Comparison of ENCODE assay signal across 18 cellular contexts in the genomic region with DNA sequence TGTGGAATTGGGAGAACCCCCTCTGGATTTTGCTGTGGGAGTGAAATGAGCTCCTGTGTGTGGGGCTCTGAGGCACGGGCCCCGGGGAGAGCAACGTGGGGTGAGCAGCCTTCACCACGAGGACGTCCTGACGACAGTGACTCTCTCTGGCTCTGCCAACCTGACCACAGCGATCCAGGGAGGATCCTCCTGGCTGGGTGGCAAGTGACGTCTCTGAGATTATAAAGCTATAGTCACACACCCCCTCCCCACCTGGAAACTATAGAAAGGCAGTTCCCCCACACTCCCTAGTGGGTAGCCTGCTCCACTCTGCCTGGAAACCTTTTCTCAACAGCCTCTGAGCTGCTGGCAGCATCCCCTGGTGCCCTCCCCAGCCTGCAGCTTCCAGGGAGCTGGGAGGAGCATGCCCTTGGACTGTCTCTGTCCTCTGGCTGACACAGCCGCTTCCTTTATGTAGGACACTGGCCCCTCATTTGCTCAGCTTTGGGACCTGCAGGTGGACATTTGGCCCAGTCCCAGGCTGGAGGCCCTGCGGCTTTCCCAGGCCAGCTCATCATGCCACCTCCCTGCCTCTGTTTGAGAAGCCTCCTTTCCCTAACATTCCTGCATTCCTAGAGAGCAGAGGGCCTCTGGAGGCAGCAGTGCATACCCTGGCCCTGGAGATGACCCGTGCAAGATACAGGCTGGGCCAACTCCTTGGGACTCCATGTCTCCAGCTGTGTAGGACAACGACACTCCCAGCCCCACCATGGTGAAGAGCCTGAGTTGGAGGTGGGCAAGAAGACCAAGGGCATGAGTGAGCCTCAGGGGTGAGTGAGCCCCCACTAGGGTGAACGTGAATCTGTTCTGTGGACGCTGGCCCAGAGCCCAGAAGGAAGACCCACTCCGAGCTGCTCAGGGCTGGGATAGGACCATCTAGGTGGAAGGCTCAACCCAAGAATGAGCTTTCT.
DNase-seq lines count a peak whose midpoint lies in the region; ATAC-seq lines count a peak whose summit lies in the region.
"Had no signal": no experiment of that assay in that cellular context is flagged by ENCODE, and none has a peak within 500 bp of the region (broad histone marks: within the 10 kb centered on the region; RNA-seq: fewer than 3 reads in every experiment).

No MANE protein-coding gene starts in this region.

- H3K27me3 Mint-ChIP-seq in activated CD8-positive, alpha-beta memory T cell treated with anti-CD3 and anti-CD28 coated beads, Interleukin-2, amount 10 ng/mL, durations not matched to agents 7 days and 5 days: no peaks in the 10 kb centered on the region

- no peaks in the 10 kb centered on the region for H3K4me1 Mint-ChIP-seq in activated CD8-positive, alpha-beta memory T cell treated with anti-CD3 and anti-CD28 coated beads, Interleukin-2, amount 10 ng/mL, durations not matched to agents 7 days and 5 days

- no peaks in the 10 kb centered on the region for H3K9me3 Mint-ChIP-seq in activated CD8-positive, alpha-beta memory T cell treated with anti-CD3 and anti-CD28 coated beads, Interleukin-2, amount 10 ng/mL, durations not matched to agents 7 days and 5 days (ENCODE audit: low read depth)
- H3K9me3 Mint-ChIP-seq: CD8-positive, alpha-beta T cell had no signal

- CTCF ChIA-PET in activated CD8-positive, alpha-beta memory T cell treated with anti-CD3 and anti-CD28 coated beads, Interleukin-2, amount 10 ng/mL, durations not matched to agents 7 days and 5 days (lab: Charles Lee): interaction anchor here (0.8 to 2.4 kb wide), 2 partner anchors 10 to 64 kb away, joined by 3 to 7 read pairs; no protein-coding TSS in a partner anchor

- peak; percentile 19 for DNase-seq in activated CD8-positive, alpha-beta memory T cell treated with anti-CD3 and anti-CD28 coated beads, Interleukin-2, amount 10 ng/mL, durations not matched to agents 7 days and 5 days
- no peak for DNase-seq in activated CD8-positive, alpha-beta memory T cell treated with anti-CD3 and anti-CD28 coated beads, Interleukin-2, amount 50 U/mL, for 48 hours
- DNase-seq in ecto neural progenitor cell (ENCODE audit: low spot score) (peak; percentile 44), mesenteric fat pad (ENCODE audit: low spot score) (peak; percentile 75), retina (peak; percentile 42), NCI-H146 (lab: John Stamatoyannopoulos, UW) (no peak), GF-D8 (lab: John Stamatoyannopoulos, UW) (no peak)
- DNase-seq: ACHN; CD8-positive, alpha-beta T cell; GOT3; Karpas-422; MV-4-11; NCI-H1417; NCI-H187; NCI-H446; NCI-H526; OCI-M1 had no signal

- H3K4me3 Mint-ChIP-seq in activated CD8-positive, alpha-beta memory T cell treated with anti-CD3 and anti-CD28 coated beads, Interleukin-2, amount 10 ng/mL, durations not matched to agents 7 days and 5 days: no peak overlapping the region
- H3K4me3 Mint-ChIP-seq: CD8-positive, alpha-beta T cell had no signal

- H3K36me3 Mint-ChIP-seq in activated CD8-positive, alpha-beta memory T cell treated with anti-CD3 and anti-CD28 coated beads, Interleukin-2, amount 10 ng/mL, durations not matched to agents 7 days and 5 days: no peaks in the 10 kb centered on the region
- H3K36me3 Mint-ChIP-seq: CD8-positive, alpha-beta T cell had no signal

- H3K27ac Mint-ChIP-seq in activated CD8-positive, alpha-beta memory T cell treated with anti-CD3 and anti-CD28 coated beads, Interleukin-2, amount 10 ng/mL, durations not matched to agents 7 days and 5 days: no peak overlapping the region
- H3K27ac Mint-ChIP-seq: CD8-positive, alpha-beta T cell had no signal

- no peak for ATAC-seq in activated CD8-positive, alpha-beta memory T cell treated with anti-CD3 and anti-CD28 coated beads, Interleukin-2, amount 10 ng/mL, durations not matched to agents 7 days and 5 days
- ATAC-seq in GM19455 (IDR thresholded peaks at IDR 0.05; ENCODE audit: unreplicated experiment): no peak
- ATAC-seq: CD8-positive, alpha-beta T cell had no signal

Comparison
In these comparisons a context has a peak if more than half of its experiments do, and no peak if none do; other contexts are left out.
1. DNase-seq: peak in activated CD8-positive, alpha-beta memory T cell treated with anti-CD3 and anti-CD28 coated beads, Interleukin-2, amount 10 ng/mL, durations not matched to agents 7 days and 5 days (single experiment), ecto neural progenitor cell (single experiment), mesenteric fat pad (single experiment) and retina (single experiment); none in activated CD8-positive, alpha-beta memory T cell treated with anti-CD3 and anti-CD28 coated beads, Interleukin-2, amount 50 U/mL, for 48 hours (single experiment), NCI-H146 (single experiment) and GF-D8 (single experiment).